Comparison of ENCODE assay signal across 8 cellular contexts in genomic region chr3:46368569-46368968, GRCh38. TPM values are rescaled to one million over a fixed set of nuclear protein-coding genes. Genes with fewer than 3 reads are reported as not detected.
DNase-seq lines count a peak whose midpoint lies in the region; ATAC-seq, FAIRE-seq and TF ChIP-seq lines count a peak whose summit lies in the region.

No MANE protein-coding gene starts in this region.

- ATAC-seq in HG03097 (IDR thresholded peaks at IDR 0.05; ENCODE audit: low FRiP score, unreplicated experiment) = no peak
- ATAC-seq in GM18505 (IDR thresholded peaks at IDR 0.05; ENCODE audit: unreplicated experiment) = no peak

- H3K27ac Mint-ChIP-seq in activated CD4-positive, alpha-beta T cell treated with anti-CD3 and anti-CD28 coated beads, Interleukin-2, amount 10 ng/mL, durations not matched to agents 7 days and 5 days = peak overlapping the region; percentile 41

- H3K36me3 Mint-ChIP-seq in activated CD4-positive, alpha-beta T cell treated with anti-CD3 and anti-CD28 coated beads, Interleukin-2, amount 10 ng/mL, durations not matched to agents 7 days and 5 days (ENCODE audit: low read depth) = peaks cover 7% of the 10 kb centered on the region

- TF ChIP-seq POLR2A in GM18505 (IDR thresholded peaks at IDR 0.05; ENCODE audit: borderline replicate concordance, extremely low read depth, insufficient read depth, insufficient read length) = no peak

- no peak overlapping the region for H3K27ac ChIP-seq in coronary artery

- CTCF ChIA-PET in activated CD4-positive, alpha-beta T cell treated with anti-CD3 and anti-CD28 coated beads, Interleukin-2, amount 10 ng/mL, durations not matched to agents 7 days and 5 days (lab: Charles Lee) = interaction anchor here (0.7 to 6.1 kb wide), 34 partner anchors 9 to 1330 kb away, joined by 3 to 42 read pairs (median 5); partner anchors contain the start of genes CCR1, CCR2 and FYCO1

- no peak overlapping the region for H3K4me3 Mint-ChIP-seq in activated CD4-positive, alpha-beta T cell treated with anti-CD3 and anti-CD28 coated beads, Interleukin-2, amount 10 ng/mL, durations not matched to agents 7 days and 5 days

- H3K4me3 ChIP-seq in fibroblast of villous mesenchyme (ENCODE audit: low read depth, low read length) (no peak overlapping the region), coronary artery (no peak overlapping the region)

- TF ChIP-seq CTCF in fibroblast of villous mesenchyme (IDR thresholded peaks at IDR 0.05; ENCODE audit: insufficient read depth, low read depth, low read length) (peak; percentile 7), coronary artery (IDR thresholded peaks at IDR 0.05) (no peak)

- peaks cover 54% of the 10 kb centered on the region for H3K4me1 Mint-ChIP-seq in activated CD4-positive, alpha-beta T cell treated with anti-CD3 and anti-CD28 coated beads, Interleukin-2, amount 10 ng/mL, durations not matched to agents 7 days and 5 days

- DNase-seq in GM18507 (ENCODE audit: extremely low spot score, insufficient read length, low read depth) (no peak), LHCN-M2 (ENCODE audit: low read depth) (peak; percentile 44), fibroblast of villous mesenchyme (ENCODE audit: low read depth) (peak; percentile 14), putamen (ENCODE audit: low spot score) (peak; percentile 34), coronary artery (ENCODE audit: low spot score) (no peak)
- DNase-seq in activated CD4-positive, alpha-beta T cell treated with anti-CD3 and anti-CD28 coated beads, Interleukin-2, amount 10 ng/mL, durations not matched to agents 7 days and 5 days = peak; percentile 55

- peak; percentile 89 for FAIRE-seq in GM18507 (lab: Jason Lieb, UNC)

- POLR2A ChIA-PET in activated CD4-positive, alpha-beta T cell treated with anti-CD3 and anti-CD28 coated beads, Interleukin-2, amount 10 ng/mL, durations not matched to agents 7 days and 5 days (lab: Charles Lee) = no interaction called here

- peaks cover 4% of the 10 kb centered on the region for H3K9me3 Mint-ChIP-seq in activated CD4-positive, alpha-beta T cell treated with anti-CD3 and anti-CD28 coated beads, Interleukin-2, amount 10 ng/mL, durations not matched to agents 7 days and 5 days

- peaks cover 37% of the 10 kb centered on the region for H3K27me3 Mint-ChIP-seq in activated CD4-positive, alpha-beta T cell treated with anti-CD3 and anti-CD28 coated beads, Interleukin-2, amount 10 ng/mL, durations not matched to agents 7 days and 5 days

RNA-seq across cellular contexts. Expression of gene CCR5, which starts 2.2 kb away (rescaled TPM):
- total RNA-seq in LHCN-M2 (2014; rRNA removed) = not detected in 2 replicates
- not detected for polyA plus RNA-seq in LHCN-M2 (2012)
- total RNA-seq in activated CD4-positive, alpha-beta T cell treated with anti-CD3 and anti-CD28 coated beads, Interleukin-2, amount 10 ng/mL, durations not matched to agents 7 days and 5 days = 10 to 100 TPM; 21.6 to 25.2 TPM
- total RNA-seq in fibroblast of villous mesenchyme = under 0.01 TPM in 1 of 2 replicates, not detected in the other

RNA-seq across cellular contexts. Expression of gene CCR2, which starts 14.7 kb away (rescaled TPM):
- total RNA-seq in LHCN-M2 (2014; rRNA removed) (not detected in 2 replicates), fibroblast of villous mesenchyme (not detected in 2 replicates)
- not detected for polyA plus RNA-seq in LHCN-M2 (2012)
- 10 to 100 TPM; 28.6 to 29.1 TPM for total RNA-seq in activated CD4-positive, alpha-beta T cell treated with anti-CD3 and anti-CD28 coated beads, Interleukin-2, amount 10 ng/mL, durations not matched to agents 7 days and 5 days

RNA-seq across cellular contexts. Expression of gene CCRL2, which starts 38.5 kb away (rescaled TPM):
- total RNA-seq in LHCN-M2 (2014; rRNA removed) (5.3 and 5.4 TPM in 2 replicates), fibroblast of villous mesenchyme (0.64 and 2.2 TPM in 2 replicates)
- 1.6 TPM for polyA plus RNA-seq in LHCN-M2 (2012)
- total RNA-seq in activated CD4-positive, alpha-beta T cell treated with anti-CD3 and anti-CD28 coated beads, Interleukin-2, amount 10 ng/mL, durations not matched to agents 7 days and 5 days = 1 to 10 TPM; 5.3 to 5.8 TPM

Comparison
In these comparisons a context has a peak if more than half of its experiments do, and no peak if none do; other contexts are left out.
1. DNase-seq: peak in LHCN-M2 (single experiment), activated CD4-positive, alpha-beta T cell treated with anti-CD3 and anti-CD28 coated beads, Interleukin-2, amount 10 ng/mL, durations not matched to agents 7 days and 5 days (single experiment), fibroblast of villous mesenchyme (single experiment) and putamen (single experiment); none in GM18507 (single experiment) and coronary artery (single experiment).
2. RNA of gene CCR5, which starts 2.2 kb away (total RNA-seq): 21.6 to 25.2 TPM in activated CD4-positive, alpha-beta T cell treated with anti-CD3 and anti-CD28 coated beads, Interleukin-2, amount 10 ng/mL, durations not matched to agents 7 days and 5 days; not detected in LHCN-M2 and under 0.01 TPM in fibroblast of villous mesenchyme; every median in the first group is over 10 times any median in the second.
3. RNA of gene CCR2, which starts 14.7 kb away (total RNA-seq): 28.6 to 29.1 TPM in activated CD4-positive, alpha-beta T cell treated with anti-CD3 and anti-CD28 coated beads, Interleukin-2, amount 10 ng/mL, durations not matched to agents 7 days and 5 days; not detected in LHCN-M2 and not detected in fibroblast of villous mesenchyme; every median in the first group is over 10 times any median in the second.